Comparison of ENCODE assay signal across 13 cellular contexts in genomic region chr19:16649734-16650133, GRCh38. TPM values are rescaled to one million over a fixed set of nuclear protein-coding genes. Genes with fewer than 3 reads are reported as not detected.
DNase-seq lines count a peak whose midpoint lies in the region; ATAC-seq, FAIRE-seq and TF ChIP-seq lines count a peak whose summit lies in the region.
"Had no signal": no experiment of that assay in that cellular context is flagged by ENCODE, and none has a peak within 500 bp of the region (broad histone marks: within the 10 kb centered on the region; RNA-seq: fewer than 3 reads in every experiment).

No MANE protein-coding gene starts in this region.

- no peak overlapping the region for H3K4ac ChIP-seq in mesenchymal stem cell (ENCODE audit: low read depth in 1 of 2, low read length in 2 of 2)

- peak overlapping the region in 5 of 7 donors; percentile 4 to 81 (median 24) for H3K27ac Mint-ChIP-seq in CD4-positive, alpha-beta memory T cell
- H3K27ac Mint-ChIP-seq in GM23338, result no peak overlapping the region

- POLR2A ChIA-PET in CD4-positive, alpha-beta memory T cell (lab: Charles Lee; ENCODE audit: partially characterized antibody), result interaction anchor here (0.9 to 1.6 kb wide), 3 partner anchors 10 to 22 kb away, joined by 3 to 6 read pairs (median 3); partner anchors contain the start of genes MED26 and SMIM7

- no peak overlapping the region for H3K4me3 ChIP-seq in CD4-positive, alpha-beta memory T cell (ENCODE audit: low read length in 2 of 2)
- H3K4me3 ChIP-seq in mesenchymal stem cell (ENCODE audit: insufficient read depth in 1 of 2, low read depth in 1 of 2, low read length in 2 of 2) (peak overlapping the region in 1 of 2 experiments; percentile 3), GM23338 (no peak overlapping the region)
- H3K4me3 ChIP-seq: ascending aorta had no signal

- no peak for FAIRE-seq in GM19239 (lab: Jason Lieb, UNC)

- H3K27ac ChIP-seq in CD4-positive, alpha-beta memory T cell (ENCODE audit: low read depth, low read length), result no peak overlapping the region
- no peak overlapping the region for H3K27ac ChIP-seq in mesenchymal stem cell (ENCODE audit: low read length, poor library complexity, severe bottlenecking)
- no peak overlapping the region for H3K27ac ChIP-seq in GM23338 (ENCODE audit: low read depth)
- H3K27ac ChIP-seq: ascending aorta had no signal

- H2AFZ ChIP-seq in mesenchymal stem cell (ENCODE audit: low read depth, low read length) (no peak overlapping the region), GM23338 (no peak overlapping the region)

- 94% methylated on average over 9 of the region's 9 CpGs for WGBS in mesenchymal stem cell

- H2BK120ac ChIP-seq in mesenchymal stem cell (ENCODE audit: low read depth, low read length), result no peak overlapping the region

- H3K18ac ChIP-seq in mesenchymal stem cell (ENCODE audit: low read depth in 1 of 2, low read length in 2 of 2), result no peak overlapping the region

- no peak overlapping the region for H3K23ac ChIP-seq in mesenchymal stem cell (ENCODE audit: low read length in 2 of 2)

- no peaks in the 10 kb centered on the region for H3K9me3 Mint-ChIP-seq in CD4-positive, alpha-beta memory T cell
- no peaks in the 10 kb centered on the region; the same call in 2 of the 3 replicates for H3K9me3 Mint-ChIP-seq in GM23338
- H3K9me3 Mint-ChIP-seq: naive B cell had no signal

- intact Hi-C loops in CD4-positive, alpha-beta memory T cell (cut with micrococcal nuclease), result no loop called here

- no peak overlapping the region for H4K8ac ChIP-seq in mesenchymal stem cell (ENCODE audit: low read length)

- no peak overlapping the region for H2AK5ac ChIP-seq in mesenchymal stem cell (ENCODE audit: low read length, severe bottlenecking)

- in situ Hi-C loops in G401 (cut with HindIII; ENCODE audit: low sequenced_read_pairs), result no loop called here

- H4K91ac ChIP-seq in mesenchymal stem cell (ENCODE audit: low read length), result no peak overlapping the region

- H3K36me3 Mint-ChIP-seq in CD4-positive, alpha-beta memory T cell, result peaks cover 52 to 68% of the 10 kb centered on the region in 2 donors
- H3K36me3 Mint-ChIP-seq in GM23338 (ENCODE audit: low read depth), result peaks cover 81% of the 10 kb centered on the region

- H2BK15ac ChIP-seq in mesenchymal stem cell (ENCODE audit: low read depth, poor library complexity, severe bottlenecking), result no peak overlapping the region

- H3K9ac ChIP-seq in mesenchymal stem cell (ENCODE audit: low read length), result peak overlapping the region; percentile 15

- no peak for ATAC-seq in GM23338
- ATAC-seq: activated CD4-positive, CD25-positive, alpha-beta regulatory T cell treated with anti-CD3 and anti-CD28 coated beads, Interleukin-2, amount 50 U/mL, for 24 hours had no signal

- peaks cover 43% of the 10 kb centered on the region for H3K79me1 ChIP-seq in mesenchymal stem cell (replicated peaks; ENCODE audit: low read length, poor library complexity, severe bottlenecking)

- peaks cover 24% of the 10 kb centered on the region for H4K20me1 ChIP-seq in GM23338 (replicated peaks; ENCODE audit: insufficient read depth)

- no peak overlapping the region for H2BK5ac ChIP-seq in mesenchymal stem cell (ENCODE audit: low read depth, low read length, poor library complexity, severe bottlenecking)

- H3K4me1 ChIP-seq in CD4-positive, alpha-beta memory T cell (ENCODE audit: insufficient read depth, low read length), result no peaks in the 10 kb centered on the region
- no peaks in the 10 kb centered on the region for H3K4me1 ChIP-seq in mesenchymal stem cell (ENCODE audit: control insufficient read depth, insufficient read depth, low read depth, low read length)
- H3K4me1 ChIP-seq in GM23338 (ENCODE audit: insufficient read depth), result no peaks in the 10 kb centered on the region
- H3K4me1 ChIP-seq: ascending aorta had no signal

- DNase-seq in CD4-positive, alpha-beta memory T cell, result no peak
- DNase-seq in NCI-H1092 treated with DMSO at 0.1 percent for 48 hours (lab: John Stamatoyannopoulos, UW) (peak; percentile 8), epidermal melanocyte (ENCODE audit: insufficient read length, low spot score) (peak; percentile 62), mesenchymal stem cell (no peak), GM23338 (ENCODE audit: low spot score) (no peak), cerebellar nuclear complex (lab: John Stamatoyannopoulos, UW) (no peak), GM19239 (ENCODE audit: insufficient read length, low spot score) (no peak), G401 (ENCODE audit: low spot score) (no peak)
- DNase-seq: activated T-cell treated with anti-CD3 and anti-CD28 coated beads, Interleukin-2, amount 50 U/mL, for 1 hour; naive B cell; NCI-H1105 had no signal

- H3K27me3 Mint-ChIP-seq in CD4-positive, alpha-beta memory T cell, result no peaks in the 10 kb centered on the region
- H3K27me3 Mint-ChIP-seq in GM23338 (ENCODE audit: insufficient read depth, low read depth, poor library complexity), result peaks cover 3% of the 10 kb centered on the region
- H3K27me3 Mint-ChIP-seq: naive B cell had no signal

- H3K4me2 ChIP-seq in mesenchymal stem cell (ENCODE audit: low read length, poor library complexity, severe bottlenecking) (no peak overlapping the region), GM23338 (no peak overlapping the region)

- no peak for TF ChIP-seq CTCF in GM23338 (conservative IDR thresholded peaks at IDR 0.05; ENCODE audit: low read depth in 2 of 2)

- H3F3A ChIP-seq in GM23338 (replicated peaks; ENCODE audit: low read depth), result peaks cover 3% of the 10 kb centered on the region; the same call in 1 of the 2 replicates

- peaks cover 65% of the 10 kb centered on the region for H3K36me3 ChIP-seq in CD4-positive, alpha-beta memory T cell (ENCODE audit: insufficient read depth, low read length)
- H3K36me3 ChIP-seq in mesenchymal stem cell (ENCODE audit: control insufficient read depth in 1 of 2, insufficient read depth in 2 of 2, low read depth in 1 of 2, low read length in 2 of 2) (peaks cover 57 to 82% of the 10 kb centered on the region in 2 experiments), GM23338 (ENCODE audit: insufficient read depth) (peaks cover 38% of the 10 kb centered on the region)

- H3K27me3 ChIP-seq in CD4-positive, alpha-beta memory T cell (ENCODE audit: insufficient read depth, low read length), result no peaks in the 10 kb centered on the region
- H3K27me3 ChIP-seq in mesenchymal stem cell (ENCODE audit: control insufficient read depth in 1 of 2, insufficient read depth in 1 of 2, low read length in 2 of 2), result no peaks in the 10 kb centered on the region
- H3K27me3 ChIP-seq in GM23338 (ENCODE audit: insufficient read depth), result no peaks in the 10 kb centered on the region
- H3K27me3 ChIP-seq: ascending aorta had no signal

- H2BK12ac ChIP-seq in mesenchymal stem cell (ENCODE audit: low read length in 2 of 2), result no peak overlapping the region

- no peaks in the 10 kb centered on the region for H3K9me2 ChIP-seq in GM23338 (ENCODE audit: insufficient read depth)

- CTCF ChIA-PET in CD4-positive, alpha-beta memory T cell (lab: Charles Lee; ENCODE audit: partially characterized antibody), result interaction anchor here (0.5 to 1.8 kb wide), 2 partner anchors 8 to 40 kb away, joined by 3 read pairs; no protein-coding TSS in a partner anchor

- H3K4me3 Mint-ChIP-seq in CD4-positive, alpha-beta memory T cell, result no peak overlapping the region
- H3K4me3 Mint-ChIP-seq in GM23338, result no peak overlapping the region
- H3K4me3 Mint-ChIP-seq: naive B cell had no signal

- peaks cover 0 to 37% (median 13%) of the 10 kb centered on the region in 4 donors for H3K4me1 Mint-ChIP-seq in CD4-positive, alpha-beta memory T cell
- no peaks in the 10 kb centered on the region for H3K4me1 Mint-ChIP-seq in GM23338

- H3K14ac ChIP-seq in mesenchymal stem cell (ENCODE audit: low read length in 2 of 2), result no peak overlapping the region

- no peaks in the 10 kb centered on the region for H3K9me3 ChIP-seq in CD4-positive, alpha-beta memory T cell (ENCODE audit: control insufficient read depth in 1 of 2, low read length in 2 of 2)
- no peaks in the 10 kb centered on the region for H3K9me3 ChIP-seq in mesenchymal stem cell (ENCODE audit: control insufficient read depth, low read length)
- H3K9me3 ChIP-seq: ascending aorta had no signal

- peaks cover 28% of the 10 kb centered on the region for H3K79me2 ChIP-seq in GM23338 (replicated peaks; ENCODE audit: insufficient read depth)

TF ChIP-seq in GM23338, 12 proteins besides CTCF, POLR2A, EP300 and RAD21 (continues in another document):
- no peak for TF ChIP-seq POLR2AphosphoS5 (IDR thresholded peaks at IDR 0.05; ENCODE audit: low read depth)
- TF ChIP-seq JUNB (IDR thresholded peaks at IDR 0.05; ENCODE audit: unreplicated experiment), result no peak
- TF ChIP-seq ZNF114 (CRISPR knock-in tag; IDR thresholded peaks at IDR 0.05), result no peak
- no peak for TF ChIP-seq NANOG (IDR thresholded peaks at IDR 0.05; ENCODE audit: borderline replicate concordance)
- TF ChIP-seq ZNF331 (CRISPR knock-in tag; IDR thresholded peaks at IDR 0.05; ENCODE audit: low read depth), result no peak

RNA-seq across cellular contexts. Expression of gene SMIM7, which starts 10.2 kb away (rescaled TPM):
- total RNA-seq in CD4-positive, alpha-beta memory T cell, result 10 to 100 TPM; 89.3 to 94.1 TPM
- 10 to 100 TPM; 59.6 to 66.9 TPM for polyA plus RNA-seq in CD4-positive, alpha-beta memory T cell
- polyA plus RNA-seq in mesenchymal stem cell (2013, experiment 1 of 2), result 67.8 TPM
- polyA plus RNA-seq in mesenchymal stem cell (2013, experiment 2 of 2), result 69.3 TPM
- 64.2 and 81.7 TPM in 2 replicates for total RNA-seq in GM23338 (2014; rRNA removed; shearing (Covaris generic))
- 84.5 and 91.3 TPM in 2 replicates for polyA plus RNA-seq in GM23338 (2016; fragmentation: Nextera tagmentation; extraction: Ambion mirVana)
- 116 and 118 TPM in 2 replicates for total RNA-seq in G401 (2014; rRNA removed; shearing (Covaris generic))

RNA-seq across cellular contexts. Expression of gene TMEM38A, which starts 11.2 kb away (rescaled TPM):
- under 1 TPM; 0.67 to 0.99 TPM for total RNA-seq in CD4-positive, alpha-beta memory T cell
- polyA plus RNA-seq in CD4-positive, alpha-beta memory T cell, result 1 to 10 TPM in 1 of 2 donors, under 1 TPM in 1; 0.22 to 1.2 TPM
- polyA plus RNA-seq in mesenchymal stem cell (2013, experiment 1 of 2), result 0.95 TPM
- polyA plus RNA-seq in mesenchymal stem cell (2013, experiment 2 of 2), result 0.93 TPM
- 11.3 and 14.1 TPM in 2 replicates for total RNA-seq in GM23338 (2014; rRNA removed; shearing (Covaris generic))
- 5.9 and 7.6 TPM in 2 replicates for polyA plus RNA-seq in GM23338 (2016; fragmentation: Nextera tagmentation; extraction: Ambion mirVana)
- total RNA-seq in G401 (2014; rRNA removed; shearing (Covaris generic)), result 0.86 and 0.95 TPM in 2 replicates

RNA-seq across cellular contexts. Expression of gene MED26, which starts 21.7 kb away (rescaled TPM):
- 10 to 100 TPM; 17.8 to 18.6 TPM for total RNA-seq in CD4-positive, alpha-beta memory T cell
- polyA plus RNA-seq in CD4-positive, alpha-beta memory T cell, result 1 to 10 TPM; 3.3 to 4.6 TPM
- polyA plus RNA-seq in mesenchymal stem cell (2013, experiment 1 of 2), result 4.5 TPM
- 4.4 TPM for polyA plus RNA-seq in mesenchymal stem cell (2013, experiment 2 of 2)
- 13.1 and 15.4 TPM in 2 replicates for total RNA-seq in GM23338 (2014; rRNA removed; shearing (Covaris generic))
- polyA plus RNA-seq in GM23338 (2016; fragmentation: Nextera tagmentation; extraction: Ambion mirVana), result 7.4 and 8.6 TPM in 2 replicates
- 10.7 and 13.6 TPM in 2 replicates for total RNA-seq in G401 (2014; rRNA removed; shearing (Covaris generic))

Comparison
In these comparisons a context has a peak if more than half of its experiments do, and no peak if none do; other contexts are left out.
1. DNase-seq: peak in NCI-H1092 treated with DMSO at 0.1 percent for 48 hours (single experiment) and epidermal melanocyte (single experiment); none in CD4-positive, alpha-beta memory T cell (0 of 5), mesenchymal stem cell (single experiment), GM23338 (single experiment), cerebellar nuclear complex (0 of 2), GM19239 (single experiment) and G401 (single experiment).